ENCODE assay signal across 8 cellular contexts in the genomic region with DNA sequence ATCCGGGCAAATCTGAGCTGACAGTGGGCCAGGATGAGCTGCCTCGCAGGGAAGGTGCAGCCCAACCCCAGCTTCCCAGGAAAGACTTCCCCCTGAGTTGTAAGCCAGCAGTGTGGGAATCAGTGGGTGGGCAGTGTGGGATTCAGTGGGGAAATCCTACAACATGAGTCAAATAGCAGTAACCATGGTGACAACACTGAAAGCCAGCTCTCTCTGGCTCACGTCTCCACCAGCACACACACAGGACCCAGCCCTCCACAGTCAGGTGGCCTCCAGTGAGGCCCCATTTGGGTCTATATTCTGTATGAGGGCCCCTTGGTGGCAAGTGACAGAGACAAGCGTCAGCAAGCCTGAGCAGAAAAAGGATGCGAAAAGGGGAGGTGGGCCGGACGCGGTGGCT. TPM values are rescaled to one million over a fixed set of nuclear protein-coding genes. Genes with fewer than 3 reads are reported as not detected.
A peak's percentile ranks its signal among the peaks of the same experiment; 100 is the strongest.
DNase-seq lines count a peak whose midpoint lies in the region; ATAC-seq and TF ChIP-seq lines count a peak whose summit lies in the region.

No MANE protein-coding gene starts in this region.

- no peak for TF ChIP-seq CTCF in Panc1 (IDR thresholded peaks at IDR 0.05)
- no peak for TF ChIP-seq CTCF in ovary (IDR thresholded peaks at IDR 0.05)

- H3K4me1 ChIP-seq in Panc1 (ENCODE audit: control insufficient read depth, insufficient read depth, low read length), result peaks cover 26% of the 10 kb centered on the region
- peaks cover 6 to 23% of the 10 kb centered on the region in 2 donors for H3K4me1 ChIP-seq in esophagus (ENCODE audit: control insufficient read depth in 2 of 2, insufficient read depth in 2 of 2, low read length in 1 of 2)
- H3K4me1 ChIP-seq in ovary (ENCODE audit: insufficient read depth), result peaks cover 27% of the 10 kb centered on the region

- DNase-seq in Ammon's horn (ENCODE audit: low spot score), result peak; percentile 61
- no peak for DNase-seq in Panc1 (ENCODE audit: low read depth, low spot score)
- peak in 2 of 5 donors; percentile 51 to 73 for DNase-seq in ovary
- DNase-seq in effector CD8-positive, alpha-beta T cell (lab: John Stamatoyannopoulos, UW), result no peak
- DNase-seq in H7, result no peak

- H3K4me3 ChIP-seq in Panc1 (ENCODE audit: low read depth in 2 of 2, low read length in 2 of 2), result no peak overlapping the region
- no peak overlapping the region for H3K4me3 ChIP-seq in esophagus (ENCODE audit: low read depth in 1 of 2, low read length in 2 of 2)
- H3K4me3 ChIP-seq in ovary, result no peak overlapping the region
- H3K4me3 ChIP-seq in H7 (ENCODE audit: insufficient read depth, low read depth, low read length), result no peak overlapping the region

- no peak for TF ChIP-seq EP300 in ovary (IDR thresholded peaks at IDR 0.05)

- CTCF ChIA-PET in Panc1 (lab: Charles Lee), result no interaction called here

- POLR2A ChIA-PET in Panc1 (lab: Charles Lee), result no interaction called here

- intact Hi-C loops in Panc1 (cut with micrococcal nuclease; ENCODE audit: unreplicated experiment), result no loop called here
- intact Hi-C loops in ovary (cut with DNase I), result no loop called here

- WGBS in esophagus, 2 donors, result 63 to 66% methylated on average over 8 of the region's 8 CpGs
- WGBS in ovary, 3 donors, result 65 to 67% (median 65%) methylated on average over 8 of the region's 8 CpGs

- in situ Hi-C loops in Panc1 (cut with HindIII; ENCODE audit: low pct_unique_long_range_greater_than_20kb, low sequenced_read_pairs), result no loop called here

- H3K9me3 ChIP-seq in Panc1 (ENCODE audit: control insufficient read depth, insufficient read depth, low read depth, low read length) (no peaks in the 10 kb centered on the region), esophagus (ENCODE audit: control insufficient read depth in 2 of 2, insufficient read depth in 1 of 2, low read depth in 1 of 2, low read length in 1 of 2) (no peaks in the 10 kb centered on the region), ovary (no peaks in the 10 kb centered on the region)

- ATAC-seq in Panc1 (no peak), GM19463 (IDR thresholded peaks at IDR 0.05; ENCODE audit: unreplicated experiment) (no peak), GM21825 (IDR thresholded peaks at IDR 0.05; ENCODE audit: unreplicated experiment) (no peak)

- BruUV-seq in Panc1 (replicated peaks; lab: Mats Ljungman, UMichigan), result no TSS peak

- H3K36me3 ChIP-seq in Panc1 (ENCODE audit: control insufficient read depth, insufficient read depth, low read length), result no peaks in the 10 kb centered on the region
- H3K36me3 ChIP-seq in esophagus (ENCODE audit: control insufficient read depth in 2 of 2, insufficient read depth in 2 of 2, low read length in 1 of 2), result no peaks in the 10 kb centered on the region
- H3K36me3 ChIP-seq in ovary, result no peaks in the 10 kb centered on the region
- no peaks in the 10 kb centered on the region for H3K36me3 ChIP-seq in H7 (replicated peaks; ENCODE audit: control insufficient read depth, insufficient read depth, low read length)

- no peak for TF ChIP-seq POLR2A in ovary (IDR thresholded peaks at IDR 0.05)

- peak overlapping the region; percentile 51 for H3K27ac ChIP-seq in Panc1 (ENCODE audit: low read length)
- H3K27ac ChIP-seq in esophagus (ENCODE audit: low read depth in 2 of 2, low read length in 1 of 2), result peak overlapping the region; percentile 72 to 85
- H3K27ac ChIP-seq in ovary, result peak overlapping the region; percentile 30 to 43

- H3K27me3 ChIP-seq in Panc1 (ENCODE audit: control insufficient read depth, insufficient read depth, low read length) (no peaks in the 10 kb centered on the region), esophagus (ENCODE audit: control insufficient read depth in 1 of 2, insufficient read depth in 2 of 2, low read length in 2 of 2) (no peaks in the 10 kb centered on the region), ovary (no peaks in the 10 kb centered on the region), H7 (ENCODE audit: control insufficient read depth, insufficient read depth, low read length) (peaks cover 9% of the 10 kb centered on the region)

RNA-seq across cellular contexts. Expression of gene LGALS3, which starts 6.0 kb away (rescaled TPM):
- 146 TPM for total RNA-seq in Panc1 (2021; ENCODE audit: unreplicated experiment)
- 143 TPM for polyA plus RNA-seq in Panc1 (2012; ENCODE audit: insufficient read length)
- polyA plus RNA-seq in esophagus, result 100 to 1,000 TPM; 412 to 630 TPM
- 100 to 1,000 TPM; 227 to 387 (median 259) TPM for total RNA-seq in ovary
- polyA plus RNA-seq in ovary, result 100 to 1,000 TPM; 228 to 516 TPM
- 0.18 and 1.6 TPM in 2 replicates for total RNA-seq in H7 (2014; rRNA removed; shearing (Covaris generic))

Comparison
In these comparisons a context has a peak if more than half of its experiments do, and no peak if none do; other contexts are left out.
1. RNA of gene LGALS3, which starts 6.0 kb away (total RNA-seq): 227 to 387 TPM in ovary and 146 TPM in Panc1 (single experiment); 0.18 to 1.6 TPM in H7; every median in the first group is over 10 times any median in the second.
2. Peak in every context shown above with its lines, with median percentiles within 50 percentile points of each other: H3K27ac ChIP-seq.